Comparison of ENCODE assay signal across 9 cellular contexts in the genomic region with DNA sequence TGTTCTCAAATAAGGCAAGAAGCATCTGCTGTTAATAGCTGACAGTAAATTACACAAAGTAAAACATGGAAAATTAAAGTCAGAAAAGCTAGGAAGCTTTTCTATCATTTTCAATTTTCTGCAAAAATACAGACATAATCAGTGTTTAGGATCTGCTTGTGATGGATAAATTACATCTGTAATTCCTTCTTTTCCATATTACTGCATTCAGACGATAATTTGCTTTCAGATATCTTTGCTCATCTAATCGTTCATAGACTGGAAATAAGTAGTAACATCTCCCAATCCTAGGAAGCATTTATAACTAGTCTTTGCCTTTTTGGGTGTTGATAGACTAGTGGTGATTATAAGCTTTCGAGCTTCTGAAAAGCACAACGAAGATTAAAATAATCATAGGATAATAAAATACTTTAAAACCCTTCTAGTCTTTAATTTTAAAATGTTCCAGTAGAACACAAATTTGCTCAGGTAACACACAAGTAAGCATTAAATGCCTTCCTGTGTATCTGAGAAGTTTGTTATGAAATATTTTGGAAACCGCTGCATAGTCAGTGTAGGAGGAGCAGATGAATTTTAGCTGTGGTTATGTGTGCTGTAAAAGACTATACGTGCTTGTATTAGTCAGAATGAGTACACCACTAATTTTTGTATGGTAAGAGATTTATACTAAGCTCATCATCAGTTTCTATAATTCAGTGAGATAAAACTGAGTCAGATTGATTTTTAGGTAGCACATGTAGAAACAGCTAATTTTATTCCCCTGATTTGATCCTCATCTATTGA. TPM values are rescaled to one million over a fixed set of nuclear protein-coding genes. Genes with fewer than 3 reads are reported as not detected.
DNase-seq lines count a peak whose midpoint lies in the region; ATAC-seq, FAIRE-seq and TF ChIP-seq lines count a peak whose summit lies in the region.
"Had no signal": no experiment of that assay in that cellular context is flagged by ENCODE, and none has a peak within 500 bp of the region (broad histone marks: within the 10 kb centered on the region; RNA-seq: fewer than 3 reads in every experiment).

No MANE protein-coding gene starts in this region.

- H3K36me3 ChIP-seq in heart right ventricle (peaks cover 0 to 18% (median 0%) of the 10 kb centered on the region in 9 donors), keratinocyte (ENCODE audit: control insufficient read depth in 2 of 2, extremely low read depth in 1 of 2, insufficient read depth in 2 of 2, low read length in 2 of 2) (peaks cover 0 to 5% of the 10 kb centered on the region in 2 experiments), uterus (no peaks in the 10 kb centered on the region)

- H3K9me3 ChIP-seq in heart right ventricle (no peaks in the 10 kb centered on the region), keratinocyte (ENCODE audit: control insufficient read depth, low read depth, low read length) (no peaks in the 10 kb centered on the region), uterus (no peaks in the 10 kb centered on the region)

- H3K27me3 ChIP-seq in heart right ventricle (no peaks in the 10 kb centered on the region), keratinocyte (ENCODE audit: control insufficient read depth, extremely low read depth, insufficient read depth, low read length) (no peaks in the 10 kb centered on the region), uterus (no peaks in the 10 kb centered on the region)

- dilution Hi-C loops in keratinocyte (cut with MboI; ENCODE audit: extremely low pct_ligation_motif_present, low sequenced_read_pairs), result no loop called here

- peak overlapping the region; percentile 51 for H3K4me3 Mint-ChIP-seq in activated naive CD8-positive, alpha-beta T cell

- peak in 2 of 8 donors; percentile 27 to 36 for ATAC-seq in heart right ventricle
- ATAC-seq in Right ventricle myocardium inferior, result no peak
- no peak for ATAC-seq in HG03175 (IDR thresholded peaks at IDR 0.05; ENCODE audit: unreplicated experiment)

- no peaks in the 10 kb centered on the region for H3K27me3 Mint-ChIP-seq in activated naive CD8-positive, alpha-beta T cell

- H2AFZ ChIP-seq in keratinocyte (ENCODE audit: control insufficient read depth, low read length), result no peak overlapping the region

- H4K20me1 ChIP-seq in keratinocyte (ENCODE audit: control insufficient read depth, extremely low read depth, insufficient read depth, low read length), result no peaks in the 10 kb centered on the region

- no peak for DNase-seq in heart right ventricle
- no peak for DNase-seq in Right ventricle myocardium inferior (ENCODE audit: missing footprints)
- no peak for DNase-seq in keratinocyte (ENCODE audit: low read depth, low spot score)
- DNase-seq in uterus, result no peak
- no peak for DNase-seq in NCI-H510A treated with DMSO at 0.1 percent for 48 hours (lab: John Stamatoyannopoulos, UW)
- no peak for DNase-seq in NCI-H524 (lab: John Stamatoyannopoulos, UW)
- DNase-seq: COR-L47 had no signal

- peaks cover 81% of the 10 kb centered on the region for H3K4me1 Mint-ChIP-seq in activated naive CD8-positive, alpha-beta T cell (ENCODE audit: low read depth)

- H3K4me3 ChIP-seq in heart right ventricle (no peak overlapping the region), keratinocyte (ENCODE audit: control insufficient read depth in 2 of 3, extremely low read depth in 1 of 3, insufficient read depth in 2 of 3, low read depth in 1 of 3, low read length in 3 of 3) (no peak overlapping the region), uterus (no peak overlapping the region)

- no peak for TF ChIP-seq CTCF in heart right ventricle (IDR thresholded peaks at IDR 0.05)
- no peak for TF ChIP-seq CTCF in keratinocyte (optimal IDR thresholded peaks at IDR 0.05 in 1 of 3, IDR thresholded peaks at IDR 0.05 in 1 of 3, conservative IDR thresholded peaks at IDR 0.05 in 1 of 3; ENCODE audit: extremely low read depth in 1 of 3, insufficient read depth in 2 of 3, low read length in 3 of 3)
- no peak for TF ChIP-seq CTCF in uterus (IDR thresholded peaks at IDR 0.05)

- intact Hi-C loops in heart right ventricle (cut with DNase I), result no loop called here
- intact Hi-C loops in Right ventricle myocardium inferior (cut with DNase I), result loop anchor here (10.0 kb wide), 1 partner anchor 135 kb away; no protein-coding TSS in a partner anchor
- intact Hi-C loops in uterus (cut with DNase I; ENCODE audit: low total_unique reads), result no loop called here

- H3K4me1 ChIP-seq in heart right ventricle, result peaks cover 2 to 84% (median 74%) of the 10 kb centered on the region in 9 donors
- peaks cover 23% of the 10 kb centered on the region for H3K4me1 ChIP-seq in keratinocyte (ENCODE audit: control insufficient read depth, extremely low read depth, insufficient read depth, low read length)
- peaks cover 0 to 18% of the 10 kb centered on the region in 2 donors for H3K4me1 ChIP-seq in uterus

- no peak for FAIRE-seq in keratinocyte (lab: Jason Lieb, UNC)

- peak overlapping the region; percentile 89 for H3K27ac Mint-ChIP-seq in activated naive CD8-positive, alpha-beta T cell

- no peaks in the 10 kb centered on the region for H3K9me3 Mint-ChIP-seq in activated naive CD8-positive, alpha-beta T cell (ENCODE audit: low read depth)

- H3K9ac ChIP-seq in keratinocyte (ENCODE audit: control insufficient read depth, extremely low read depth, insufficient read depth, low read length), result peak overlapping the region; percentile 3

- WGBS in heart right ventricle, 2 donors, result 51 to 54% methylated on average over 6 of the region's 6 CpGs

- H3K27ac ChIP-seq in heart right ventricle, result peak overlapping the region in 9 of 10 donors; percentile 0 to 89 (median 55)
- peak overlapping the region; percentile 69 for H3K27ac ChIP-seq in keratinocyte (ENCODE audit: control insufficient read depth, insufficient read depth, low read length)
- peak overlapping the region; percentile 83 to 92 for H3K27ac ChIP-seq in uterus

- no peaks in the 10 kb centered on the region for H3K9me1 ChIP-seq in keratinocyte (ENCODE audit: control insufficient read depth, extremely low read depth, insufficient read depth, low read length)

- H3K79me2 ChIP-seq in keratinocyte (ENCODE audit: control insufficient read depth, insufficient read depth, low read length), result peaks cover 76% of the 10 kb centered on the region

- H3K36me3 Mint-ChIP-seq in activated naive CD8-positive, alpha-beta T cell, result peaks cover 14% of the 10 kb centered on the region

- no peak for TF ChIP-seq POLR2A in uterus (IDR thresholded peaks at IDR 0.05)

- H3K4me2 ChIP-seq in keratinocyte (ENCODE audit: control insufficient read depth, extremely low read depth, insufficient read depth, low read depth, low read length), result no peak overlapping the region

RNA-seq across cellular contexts. Expression of a gene that starts 41.0 kb away (rescaled TPM):
- total RNA-seq in heart right ventricle (100 to 1,000 TPM; 173 to 236 (median 190) TPM), Right ventricle myocardium inferior (180 TPM), uterus (100 to 1,000 TPM; 219 to 470 (median 243) TPM)
- polyA plus RNA-seq in heart right ventricle (10 to 100 TPM; 33.1 to 55.9 TPM), keratinocyte (56.4 to 71.2 TPM (median 58.3 TPM) in 3 replicates)
- 46.2 TPM for polyA plus RNA-seq in keratinocyte (2011; ENCODE audit: low read depth)
- polyA plus RNA-seq in keratinocyte (2011; cell fraction: cytosol; rRNA removed), result 49.0 and 54.8 TPM in 2 replicates
- polyA plus RNA-seq in keratinocyte (2011; cell fraction: nucleus; rRNA removed), result 76.5 and 82.3 TPM in 2 replicates
- polyA plus RNA-seq in keratinocyte (2012; ENCODE audit: low replicate concordance), result 26.3 and 45.5 TPM in 2 replicates
- polyA minus RNA-seq in keratinocyte, result 98.5 to 233 TPM (median 221 TPM) in 3 replicates
- polyA minus RNA-seq in keratinocyte (2011; cell fraction: cytosol; rRNA and poly(A)+ RNA removed), result 130 TPM
- polyA minus RNA-seq in keratinocyte (2011; cell fraction: nucleus; rRNA and poly(A)+ RNA removed), result 153 and 237 TPM in 2 replicates
